11 cellular contexts compared by ENCODE assay signal in the genomic region with DNA sequence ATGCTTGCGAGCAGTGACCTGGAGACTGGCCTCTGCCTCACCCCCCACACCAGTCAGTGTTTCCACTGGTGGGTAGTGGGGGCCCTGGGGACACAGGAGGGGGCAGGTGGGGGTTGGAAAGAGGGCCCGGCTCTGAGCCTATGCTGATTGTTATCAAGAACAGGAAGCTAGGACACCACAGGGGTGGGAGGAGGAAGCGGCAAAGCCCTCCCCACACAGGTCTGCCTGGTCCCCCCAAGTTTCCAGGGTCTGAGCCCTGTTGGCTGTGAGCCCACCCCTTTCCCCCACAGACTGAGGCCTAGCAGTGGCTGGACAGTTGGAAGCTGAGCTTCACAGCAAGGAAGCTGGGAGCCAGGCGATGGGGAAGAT. TPM values are rescaled to one million over a fixed set of nuclear protein-coding genes. Genes with fewer than 3 reads are reported as not detected.
DNase-seq lines count a peak whose midpoint lies in the region; ATAC-seq and TF ChIP-seq lines count a peak whose summit lies in the region.
"Had no signal": no experiment of that assay in that cellular context is flagged by ENCODE, and none has a peak within 500 bp of the region (broad histone marks: within the 10 kb centered on the region; RNA-seq: fewer than 3 reads in every experiment).

No MANE protein-coding gene starts in this region.

- ATAC-seq in natural killer cell = no peak

- H3K36me3 ChIP-seq in MM.1S (replicated peaks; ENCODE audit: insufficient read depth, low read length) (no peaks in the 10 kb centered on the region), GM23248 (ENCODE audit: low read depth) (no peaks in the 10 kb centered on the region)

- H3K4me3 ChIP-seq in MM.1S (ENCODE audit: low read length) = no peak overlapping the region
- no peak overlapping the region for H3K4me3 ChIP-seq in GM23248
- H3K4me3 ChIP-seq: SK-N-MC had no signal

- H3K9ac ChIP-seq in MM.1S (ENCODE audit: low read length) (no peak overlapping the region), GM23248 (no peak overlapping the region)

- H3K27me3 ChIP-seq in MM.1S (replicated peaks; ENCODE audit: insufficient read depth, low read length) (no peaks in the 10 kb centered on the region), GM23248 (replicated peaks; ENCODE audit: insufficient read depth) (no peaks in the 10 kb centered on the region)

- peaks cover 56 to 76% of the 10 kb centered on the region in 2 donors for H3K4me1 Mint-ChIP-seq in natural killer cell

- H3K4me2 ChIP-seq in MM.1S (ENCODE audit: low read depth, low read length) (no peak overlapping the region), GM23248 (ENCODE audit: unreplicated experiment) (no peak overlapping the region)

- TF ChIP-seq CTCF in MM.1S (IDR thresholded peaks at IDR 0.05; ENCODE audit: low read length) (no peak), natural killer cell (IDR thresholded peaks at IDR 0.05) (no peak)

- intact Hi-C loops in natural killer cell (cut with micrococcal nuclease) = loop anchor here (5.0 kb wide), 1 partner anchor 35 kb away; no protein-coding TSS in a partner anchor

- H2AFZ ChIP-seq in MM.1S (ENCODE audit: low read length) = no peak overlapping the region
- no peak overlapping the region for H2AFZ ChIP-seq in GM23248

- in situ Hi-C loops in GM23248 (cut with MboI) = no loop called here

- 91% methylated on average over 3 to 4 of the region's 4 CpGs for WGBS in GM23248 (ENCODE audit: low coverage in 1 of 2, low lambda C conversion rate in 2 of 2, missing lambda C conversion rate in 2 of 2), 2 experiments

- H3K9me2 ChIP-seq in MM.1S (replicated peaks; ENCODE audit: insufficient read depth, low read length) (no peaks in the 10 kb centered on the region), GM23248 (ENCODE audit: insufficient read depth) (no peaks in the 10 kb centered on the region)

- H3K4me1 ChIP-seq in MM.1S (ENCODE audit: low read length) = peaks cover 16% of the 10 kb centered on the region
- H3K4me1 ChIP-seq in GM23248 (ENCODE audit: insufficient read depth) = no peaks in the 10 kb centered on the region

- H3K27me3 Mint-ChIP-seq in natural killer cell (ENCODE audit: low read depth in 2 of 2) = no peaks in the 10 kb centered on the region

- H3K36me3 Mint-ChIP-seq in natural killer cell = no peaks in the 10 kb centered on the region

- H3K9me3 ChIP-seq in MM.1S (replicated peaks; ENCODE audit: insufficient read depth, low read length) (no peaks in the 10 kb centered on the region), GM23248 (ENCODE audit: low read depth) (no peaks in the 10 kb centered on the region)

- H3K9me3 Mint-ChIP-seq in natural killer cell = no peaks in the 10 kb centered on the region

- H3K79me2 ChIP-seq in MM.1S (ENCODE audit: low read length) = peaks cover 43% of the 10 kb centered on the region
- no peaks in the 10 kb centered on the region for H3K79me2 ChIP-seq in GM23248 (ENCODE audit: insufficient read depth)

- H4K20me1 ChIP-seq in MM.1S (ENCODE audit: insufficient read depth, low read length) = no peaks in the 10 kb centered on the region
- no peaks in the 10 kb centered on the region for H4K20me1 ChIP-seq in GM23248 (ENCODE audit: insufficient read depth)

- peak overlapping the region; percentile 85 for H3K4me3 Mint-ChIP-seq in natural killer cell

- H3K27ac Mint-ChIP-seq in natural killer cell = peak overlapping the region; percentile 95 to 100

- peak; percentile 53 for DNase-seq in GDM1 (lab: John Stamatoyannopoulos, UW)
- DNase-seq in MM.1S = peak; percentile 0
- peak; percentile 80 for DNase-seq in activated CD8-positive, alpha-beta memory T cell treated with anti-CD3 and anti-CD28 coated beads, Interleukin-2, amount 50 U/mL, for 48 hours
- DNase-seq in natural killer cell = no peak
- DNase-seq in GM23248 = no peak
- no peak for DNase-seq in NCI-H2081 (lab: John Stamatoyannopoulos, UW)
- DNase-seq in iPS-NIHi11 (ENCODE audit: low spot score) = no peak
- DNase-seq in NCI-H1417 treated with DMSO at 0.1 percent for 48 hours (lab: John Stamatoyannopoulos, UW) = no peak

- H3K27ac ChIP-seq in MM.1S (ENCODE audit: low read length) (no peak overlapping the region), GM23248 (no peak overlapping the region)
- H3K27ac ChIP-seq: SK-N-MC had no signal

- H3F3A ChIP-seq in MM.1S (ENCODE audit: insufficient read depth, low read length) (0 out of 2 replicates have a peak, but pooled peaks cover 3% of the 10 kb centered on the region), GM23248 (ENCODE audit: insufficient read depth) (no peaks in the 10 kb centered on the region)

RNA-seq across cellular contexts. Expression of gene PTPN7, which starts 1.6 kb away (rescaled TPM):
- 100 to 1,000 TPM; 144 to 241 (median 196) TPM for total RNA-seq in natural killer cell
- total RNA-seq in GM23248 (2014; rRNA removed; shearing (Covaris generic)) = not detected in 2 replicates
- polyA plus RNA-seq in GM23248 (2016; fragmentation: Nextera tagmentation; extraction: Ambion mirVana) = 0.16 TPM in 1 of 2 replicates, not detected in the other
- total RNA-seq: lung microvascular endothelial cell had no signal

RNA-seq across cellular contexts. Expression of gene ARL8A, which starts 17.5 kb away (rescaled TPM):
- total RNA-seq in natural killer cell = 100 to 1,000 TPM; 109 to 120 (median 109) TPM
- total RNA-seq in GM23248 (2014; rRNA removed; shearing (Covaris generic)) = 25.0 and 32.5 TPM in 2 replicates
- 33.5 and 33.9 TPM in 2 replicates for polyA plus RNA-seq in GM23248 (2016; fragmentation: Nextera tagmentation; extraction: Ambion mirVana)

RNA-seq across cellular contexts. Expression of gene LGR6, which starts 31.6 kb away (rescaled TPM):
- total RNA-seq in natural killer cell = 10 to 100 TPM; 58.3 to 65.2 (median 60.9) TPM
- not detected in 2 replicates for total RNA-seq in GM23248 (2014; rRNA removed; shearing (Covaris generic))
- polyA plus RNA-seq in GM23248 (2016; fragmentation: Nextera tagmentation; extraction: Ambion mirVana) = not detected in 2 replicates
- total RNA-seq: dermis microvascular lymphatic vessel endothelial cell, lung microvascular endothelial cell had no signal

RNA-seq across cellular contexts. Expression of gene GPR37L1, which starts 39.3 kb away (rescaled TPM):
- total RNA-seq in natural killer cell = not detected
- total RNA-seq in GM23248 (2014; rRNA removed; shearing (Covaris generic)) = not detected in 2 replicates
- polyA plus RNA-seq in GM23248 (2016; fragmentation: Nextera tagmentation; extraction: Ambion mirVana) = 0.03 TPM in 1 of 2 replicates, not detected in the other
- total RNA-seq: dermis microvascular lymphatic vessel endothelial cell had no signal

Comparison
In these comparisons a context has a peak if more than half of its experiments do, and no peak if none do; other contexts are left out.
1. DNase-seq: peak in GDM1 (single experiment), MM.1S (single experiment) and activated CD8-positive, alpha-beta memory T cell treated with anti-CD3 and anti-CD28 coated beads, Interleukin-2, amount 50 U/mL, for 48 hours (single experiment); none in natural killer cell (single experiment), GM23248 (single experiment), NCI-H2081 (0 of 2), iPS-NIHi11 (single experiment) and NCI-H1417 treated with DMSO at 0.1 percent for 48 hours (single experiment).
2. RNA of gene PTPN7, which starts 1.6 kb away (total RNA-seq): 144 to 241 TPM in natural killer cell; not detected in GM23248; every median in the first group is over 100 times any median in the second.
3. RNA of gene LGR6, which starts 31.6 kb away (total RNA-seq): 58.3 to 65.2 TPM in natural killer cell; not detected in GM23248; every median in the first group is over 10 times any median in the second.